26 cellular contexts compared by ENCODE assay signal in genomic region chr18:11052800-11053199, GRCh38.
DNase-seq lines count a peak whose midpoint lies in the region; ATAC-seq and TF ChIP-seq lines count a peak whose summit lies in the region.
"Had no signal": no experiment of that assay in that cellular context is flagged by ENCODE, and none has a peak within 500 bp of the region (broad histone marks: within the 10 kb centered on the region; RNA-seq: fewer than 3 reads in every experiment).

No MANE protein-coding gene starts in this region.

- H3K9me3 ChIP-seq in mucosa of descending colon, result no peaks in the 10 kb centered on the region
- H3K9me3 ChIP-seq: left ventricle myocardium inferior, testis, vagina had no signal

- H3K27ac Mint-ChIP-seq in Calu3 (ENCODE audit: unreplicated experiment), result no peak overlapping the region
- no peak overlapping the region for H3K27ac Mint-ChIP-seq in osteocyte (ENCODE audit: unreplicated experiment)
- H3K27ac Mint-ChIP-seq: activated CD4-positive, alpha-beta T cell treated with anti-CD3 and anti-CD28 coated beads, Interleukin-2, amount 10 ng/mL, durations not matched to agents 7 days and 5 days; activated CD8-positive, alpha-beta memory T cell treated with anti-CD3 and anti-CD28 coated beads, Interleukin-2, amount 10 ng/mL, durations not matched to agents 7 days and 5 days; mesothelial cell of epicardium; natural killer cell had no signal

- no peak overlapping the region for H3K4me3 Mint-ChIP-seq in Calu3 (ENCODE audit: low read depth, unreplicated experiment)
- no peak overlapping the region for H3K4me3 Mint-ChIP-seq in osteocyte (ENCODE audit: unreplicated experiment)
- H3K4me3 Mint-ChIP-seq: activated CD4-positive, alpha-beta T cell treated with anti-CD3 and anti-CD28 coated beads, Interleukin-2, amount 10 ng/mL, durations not matched to agents 7 days and 5 days; activated CD8-positive, alpha-beta memory T cell treated with anti-CD3 and anti-CD28 coated beads, Interleukin-2, amount 10 ng/mL, durations not matched to agents 7 days and 5 days; central memory CD8-positive, alpha-beta T cell; mesothelial cell of epicardium; natural killer cell had no signal

- H3K9me3 Mint-ChIP-seq in Calu3 (ENCODE audit: low read depth, unreplicated experiment) (no peaks in the 10 kb centered on the region), osteocyte (ENCODE audit: unreplicated experiment) (no peaks in the 10 kb centered on the region)
- H3K9me3 Mint-ChIP-seq: activated CD4-positive, alpha-beta T cell treated with anti-CD3 and anti-CD28 coated beads, Interleukin-2, amount 10 ng/mL, durations not matched to agents 7 days and 5 days had no signal

- H3K36me3 Mint-ChIP-seq in Calu3 (ENCODE audit: insufficient read depth, unreplicated experiment), result no peaks in the 10 kb centered on the region
- H3K36me3 Mint-ChIP-seq in osteocyte (ENCODE audit: unreplicated experiment), result peaks cover 2% of the 10 kb centered on the region
- H3K36me3 Mint-ChIP-seq: activated CD8-positive, alpha-beta memory T cell treated with anti-CD3 and anti-CD28 coated beads, Interleukin-2, amount 10 ng/mL, durations not matched to agents 7 days and 5 days; mesothelial cell of epicardium; natural killer cell had no signal

- DNase-seq in Calu3 (peak; percentile 21), GM13977 (ENCODE audit: low spot score) (peak; percentile 47), RPMI7951 (ENCODE audit: low read depth) (peak; percentile 14), fibroblast of villous mesenchyme (ENCODE audit: low read depth) (peak; percentile 24), osteocyte (ENCODE audit: extremely low spot score, unreplicated experiment) (no peak), amniotic stem cell (lab: John Stamatoyannopoulos, UW) (no peak), mucosa of descending colon (no peak), DMS114 treated with DMSO at 0.1 percent for 48 hours (lab: John Stamatoyannopoulos, UW; ENCODE audit: unreplicated experiment) (no peak)
- DNase-seq: ACHN; activated CD4-positive, alpha-beta T cell treated with anti-CD3 and anti-CD28 coated beads, Interleukin-2, amount 10 ng/mL, durations not matched to agents 7 days and 5 days; activated CD8-positive, alpha-beta memory T cell treated with anti-CD3 and anti-CD28 coated beads, Interleukin-2, amount 10 ng/mL, durations not matched to agents 7 days and 5 days; activated naive CD4-positive, alpha-beta T cell treated with anti-CD3 and anti-CD28 coated beads, Interleukin-2, amount 50 U/mL, for 16 hours; aorta; COR-L47; head of caudate nucleus; KBM-7; left ventricle myocardium inferior; natural killer cell; NCI-H146; stimulated activated CD4-positive, alpha-beta T cell treated with anti-CD3 and anti-CD28 coated beads, Interleukin-12 subunit alpha, Interleukin-12 subunit beta, amount 100 ng/mL, for 4 hours; stimulated activated naive CD4-positive, alpha-beta T cell treated with Interleukin-2 at 50 U/mL for 16 hours; testis had no signal

- in situ Hi-C loops in GM13977 (cut with MboI; ENCODE audit: low pct_unique_long_range_greater_than_20kb, low sequenced_read_pairs, unreplicated experiment), result no loop called here

- CTCF ChIA-PET in Calu3 (lab: Charles Lee), result interaction anchor here (0.6 to 1.0 kb wide), 2 partner anchors 32 to 201 kb away, joined by 3 to 4 read pairs; no protein-coding TSS in a partner anchor

- TF ChIP-seq CTCF in Calu3 (IDR thresholded peaks at IDR 0.05; ENCODE audit: unreplicated experiment) (no peak), GM13977 (IDR thresholded peaks at IDR 0.05; ENCODE audit: extremely low read depth, insufficient read depth, missing control alignments) (no peak), fibroblast of villous mesenchyme (IDR thresholded peaks at IDR 0.05; ENCODE audit: insufficient read depth, low read depth, low read length) (no peak), osteocyte (IDR thresholded peaks at IDR 0.05) (no peak), mucosa of descending colon (IDR thresholded peaks at IDR 0.05) (no peak)

- H3K36me3 ChIP-seq in mucosa of descending colon (ENCODE audit: low read depth), result no peaks in the 10 kb centered on the region
- H3K36me3 ChIP-seq: left ventricle myocardium inferior, vagina had no signal

- H3K4me1 ChIP-seq in mucosa of descending colon (ENCODE audit: low read depth), result no peaks in the 10 kb centered on the region
- H3K4me1 ChIP-seq: left ventricle myocardium inferior, testis, vagina had no signal

- ATAC-seq in mucosa of descending colon, result no peak
- ATAC-seq: activated CD8-positive, alpha-beta memory T cell treated with anti-CD3 and anti-CD28 coated beads, Interleukin-2, amount 10 ng/mL, durations not matched to agents 7 days and 5 days; natural killer cell; SK-N-SH treated with all-trans-retinoic acid at 6 μM for 48 hours had no signal

- H3K4me1 Mint-ChIP-seq in Calu3 (ENCODE audit: low read depth, unreplicated experiment) (no peaks in the 10 kb centered on the region), osteocyte (ENCODE audit: unreplicated experiment) (peaks cover 33% of the 10 kb centered on the region)
- H3K4me1 Mint-ChIP-seq: activated CD4-positive, alpha-beta T cell treated with anti-CD3 and anti-CD28 coated beads, Interleukin-2, amount 10 ng/mL, durations not matched to agents 7 days and 5 days; activated CD8-positive, alpha-beta memory T cell treated with anti-CD3 and anti-CD28 coated beads, Interleukin-2, amount 10 ng/mL, durations not matched to agents 7 days and 5 days; central memory CD8-positive, alpha-beta T cell; natural killer cell had no signal

- H3K4me3 ChIP-seq in fibroblast of villous mesenchyme (ENCODE audit: low read depth, low read length) (no peak overlapping the region), mucosa of descending colon (no peak overlapping the region)
- H3K4me3 ChIP-seq: left ventricle myocardium inferior, testis, vagina had no signal

- no peaks in the 10 kb centered on the region for H3K27me3 Mint-ChIP-seq in Calu3 (ENCODE audit: unreplicated experiment)
- H3K27me3 Mint-ChIP-seq in osteocyte (ENCODE audit: unreplicated experiment), result no peaks in the 10 kb centered on the region
- H3K27me3 Mint-ChIP-seq: activated CD4-positive, alpha-beta T cell treated with anti-CD3 and anti-CD28 coated beads, Interleukin-2, amount 10 ng/mL, durations not matched to agents 7 days and 5 days; activated CD8-positive, alpha-beta memory T cell treated with anti-CD3 and anti-CD28 coated beads, Interleukin-2, amount 10 ng/mL, durations not matched to agents 7 days and 5 days; central memory CD8-positive, alpha-beta T cell had no signal

- intact Hi-C loops in Calu3 (cut with micrococcal nuclease; ENCODE audit: unreplicated experiment) (no loop called here), mucosa of descending colon (cut with DNase I, micrococcal nuclease) (no loop called here)

- no TSS peak for BruUV-seq in Calu3 (replicated peaks; lab: Mats Ljungman, UMichigan)

Comparison
In these comparisons a context has a peak if more than half of its experiments do, and no peak if none do; other contexts are left out.
1. DNase-seq: peak in Calu3 (single experiment), GM13977 (single experiment), RPMI7951 (single experiment) and fibroblast of villous mesenchyme (single experiment); none in osteocyte (single experiment), amniotic stem cell (single experiment), mucosa of descending colon (0 of 3) and DMS114 treated with DMSO at 0.1 percent for 48 hours (single experiment).